Comparison of ENCODE assay signal across 11 cellular contexts in genomic region chr2:175630319-175631246, GRCh38.
DNase-seq lines count a peak whose midpoint lies in the region; ATAC-seq and TF ChIP-seq lines count a peak whose summit lies in the region.
"Had no signal": no experiment of that assay in that cellular context is flagged by ENCODE, and none has a peak within 500 bp of the region (broad histone marks: within the 10 kb centered on the region; RNA-seq: fewer than 3 reads in every experiment).

No MANE protein-coding gene starts in this region.

- ATAC-seq in mucosa of descending colon = peak; percentile 49
- ATAC-seq in GM18868 (IDR thresholded peaks at IDR 0.05; ENCODE audit: unreplicated experiment) = no peak
- no peak for ATAC-seq in HG03439 (IDR thresholded peaks at IDR 0.05; ENCODE audit: unreplicated experiment)
- ATAC-seq in HG02938 (IDR thresholded peaks at IDR 0.05; ENCODE audit: unreplicated experiment) = no peak

- H3K9me3 ChIP-seq in mucosa of descending colon = no peaks in the 10 kb centered on the region
- H3K9me3 ChIP-seq: adrenal gland had no signal

- no peak overlapping the region for H3K4me3 ChIP-seq in mucosa of descending colon
- H3K4me3 ChIP-seq: adrenal gland had no signal

- DNase-seq in HuH-7.5 (ENCODE audit: low spot score) (peak; percentile 23), NCI-H2196 (lab: John Stamatoyannopoulos, UW; ENCODE audit: unreplicated experiment) (peak; percentile 56), SHP77 treated with DMSO at 0.1 percent for 48 hours (lab: John Stamatoyannopoulos, UW) (peak; percentile 70), mucosa of descending colon (no peak), NCI-H2171 treated with DMSO at 0.1 percent for 48 hours (lab: John Stamatoyannopoulos, UW) (no peak)
- DNase-seq: activated CD4-positive, CD25-positive, alpha-beta regulatory T cell; adrenal gland; mesendoderm had no signal

- TF ChIP-seq CTCF in mucosa of descending colon (IDR thresholded peaks at IDR 0.05) = no peak

- H3K4me1 ChIP-seq in mucosa of descending colon (ENCODE audit: low read depth) = peaks cover 7% of the 10 kb centered on the region
- H3K4me1 ChIP-seq: adrenal gland had no signal

- intact Hi-C loops in mucosa of descending colon (cut with DNase I, micrococcal nuclease) = no loop called here

- H3K36me3 ChIP-seq in mucosa of descending colon (ENCODE audit: low read depth) = no peaks in the 10 kb centered on the region
- H3K36me3 ChIP-seq: adrenal gland had no signal

Comparison
In these comparisons a context has a peak if more than half of its experiments do, and no peak if none do; other contexts are left out.
1. DNase-seq: peak in HuH-7.5 (single experiment), NCI-H2196 (single experiment) and SHP77 treated with DMSO at 0.1 percent for 48 hours (single experiment); none in mucosa of descending colon (0 of 3) and NCI-H2171 treated with DMSO at 0.1 percent for 48 hours (single experiment).